ENCODE assay signal across 8 cellular contexts in genomic region chr14:71320107-71320733, GRCh38. TPM values are rescaled to one million over a fixed set of nuclear protein-coding genes. Genes with fewer than 3 reads are reported as not detected.
DNase-seq lines count a peak whose midpoint lies in the region; ATAC-seq and TF ChIP-seq lines count a peak whose summit lies in the region.

Gene SIPA1L1 (plus strand): TSS chr14:71320476.

- peak within 1 kb of the TSS; percentile 86 to 92 for H3K9ac ChIP-seq in mucosa of rectum (ENCODE audit: low read depth in 1 of 2, low read length in 2 of 2)

- peak within 1 kb of the TSS; percentile 81 for H2AFZ ChIP-seq in PC-9

- peaks cover 21% of the 10 kb centered on the region for H3K36me3 ChIP-seq in PC-9 (ENCODE audit: low read depth)
- H3K36me3 ChIP-seq in mucosa of rectum (ENCODE audit: control insufficient read depth in 2 of 2, insufficient read depth in 2 of 2, low read length in 2 of 2): no peaks in the 10 kb centered on the region

- H3K9me2 ChIP-seq in PC-9 (ENCODE audit: insufficient read depth): no peaks in the 10 kb centered on the region

- H3K27ac ChIP-seq in PC-9 (peak within 1 kb of the TSS; percentile 99), mucosa of rectum (ENCODE audit: low read depth in 2 of 2, low read length in 2 of 2) (peak within 1 kb of the TSS; percentile 95)

- no peaks in the 10 kb centered on the region; the same call in 1 of the 2 replicates for H4K20me1 ChIP-seq in PC-9 (ENCODE audit: insufficient read depth)

- intact Hi-C loops in PC-9 (cut with micrococcal nuclease; ENCODE audit: unreplicated experiment): loop anchor here (1.0 to 10.0 kb wide), 9 partner anchors 29 to 433 kb away; no protein-coding TSS in a partner anchor

- peak; percentile 96 for DNase-seq in DMS153 (lab: John Stamatoyannopoulos, UW)
- peak; percentile 99 for DNase-seq in Jurkat, Clone E6-1 (ENCODE audit: low read depth, low spot score)
- DNase-seq in PC-9: peak; percentile 94 to 97
- peak; percentile 96 for DNase-seq in activated T-cell treated with anti-CD3 and anti-CD28 coated beads, Interleukin-2, amount 50 U/mL, for 1 hour
- DNase-seq in epithelial cell of proximal tubule (ENCODE audit: low read depth): peak; percentile 81
- peak; percentile 98 for DNase-seq in stimulated activated CD8-positive, alpha-beta memory T cell treated with anti-CD3 and anti-CD28 coated beads, Interleukin-4, amount 100 ng/mL, for 48 hours

- H3K4me3 ChIP-seq in Jurkat, Clone E6-1 (ENCODE audit: low read length): peak within 1 kb of the TSS; percentile 69
- H3K4me3 ChIP-seq in PC-9: peak within 1 kb of the TSS; percentile 97
- H3K4me3 ChIP-seq in epithelial cell of proximal tubule (ENCODE audit: low read depth, low read length): peak within 1 kb of the TSS; percentile 79
- peak within 1 kb of the TSS; percentile 92 to 93 for H3K4me3 ChIP-seq in mucosa of rectum (ENCODE audit: low read length in 2 of 2)

- no peaks in the 10 kb centered on the region for H3K27me3 ChIP-seq in PC-9 (ENCODE audit: insufficient read depth, low read depth)
- H3K27me3 ChIP-seq in mucosa of rectum (ENCODE audit: control insufficient read depth in 2 of 2, insufficient read depth in 2 of 2, low read length in 2 of 2): no peaks in the 10 kb centered on the region

- peaks cover 21% of the 10 kb centered on the region for H3F3A ChIP-seq in PC-9 (ENCODE audit: insufficient read depth, low read depth)

- peaks cover 41% of the 10 kb centered on the region for H3K79me2 ChIP-seq in PC-9 (ENCODE audit: low read depth)

- peak; percentile 74 for ATAC-seq in GM21619 (IDR thresholded peaks at IDR 0.05; ENCODE audit: unreplicated experiment)

- no TSS peak for BruUV-seq in PC-9 (replicated peaks; lab: Mats Ljungman, UMichigan)

- CTCF ChIA-PET in PC-9 (lab: Charles Lee): no interaction called here

- no peak for TF ChIP-seq CTCF in PC-9 (conservative IDR thresholded peaks at IDR 0.05)
- TF ChIP-seq CTCF in epithelial cell of proximal tubule (conservative IDR thresholded peaks at IDR 0.05; ENCODE audit: low read depth, low read length): no peak

- peaks cover 40% of the 10 kb centered on the region for H3K4me1 ChIP-seq in PC-9 (replicated peaks; ENCODE audit: insufficient read depth)
- H3K4me1 ChIP-seq in mucosa of rectum (ENCODE audit: control insufficient read depth in 2 of 2, insufficient read depth in 2 of 2, low read length in 2 of 2): peaks cover 10 to 16% of the 10 kb centered on the region in 2 donors

- H3K4me2 ChIP-seq in PC-9: peak within 1 kb of the TSS; percentile 89

- no peaks in the 10 kb centered on the region for H3K9me3 ChIP-seq in PC-9 (ENCODE audit: insufficient read depth, low read depth)
- H3K9me3 ChIP-seq in mucosa of rectum (ENCODE audit: control insufficient read depth in 2 of 2, low read length in 2 of 2): no peaks in the 10 kb centered on the region

- POLR2A ChIA-PET in PC-9 (lab: Charles Lee; ENCODE audit: unreplicated experiment): interaction anchor here (0.7 kb wide), 2 partner anchors 33 to 383 kb away, joined by 6 to 12 read pairs; no protein-coding TSS in a partner anchor

RNA-seq across cellular contexts. Expression of gene SIPA1L1, which starts in this region (rescaled TPM):
- 27.0 TPM for polyA plus RNA-seq in Jurkat, Clone E6-1 (2012; ENCODE audit: insufficient read depth, insufficient read length)
- 61.6 and 79.8 TPM in 2 replicates for total RNA-seq in PC-9 (2021)
- total RNA-seq in epithelial cell of proximal tubule: 33.9 and 61.6 TPM in 2 replicates

Comparison
In these comparisons a context has a peak if more than half of its experiments do, and no peak if none do; other contexts are left out.
1. Peak in every context shown above with its lines: DNase-seq, ATAC-seq, H3K4me3 ChIP-seq and H3K27ac ChIP-seq.